In the genomic region with DNA sequence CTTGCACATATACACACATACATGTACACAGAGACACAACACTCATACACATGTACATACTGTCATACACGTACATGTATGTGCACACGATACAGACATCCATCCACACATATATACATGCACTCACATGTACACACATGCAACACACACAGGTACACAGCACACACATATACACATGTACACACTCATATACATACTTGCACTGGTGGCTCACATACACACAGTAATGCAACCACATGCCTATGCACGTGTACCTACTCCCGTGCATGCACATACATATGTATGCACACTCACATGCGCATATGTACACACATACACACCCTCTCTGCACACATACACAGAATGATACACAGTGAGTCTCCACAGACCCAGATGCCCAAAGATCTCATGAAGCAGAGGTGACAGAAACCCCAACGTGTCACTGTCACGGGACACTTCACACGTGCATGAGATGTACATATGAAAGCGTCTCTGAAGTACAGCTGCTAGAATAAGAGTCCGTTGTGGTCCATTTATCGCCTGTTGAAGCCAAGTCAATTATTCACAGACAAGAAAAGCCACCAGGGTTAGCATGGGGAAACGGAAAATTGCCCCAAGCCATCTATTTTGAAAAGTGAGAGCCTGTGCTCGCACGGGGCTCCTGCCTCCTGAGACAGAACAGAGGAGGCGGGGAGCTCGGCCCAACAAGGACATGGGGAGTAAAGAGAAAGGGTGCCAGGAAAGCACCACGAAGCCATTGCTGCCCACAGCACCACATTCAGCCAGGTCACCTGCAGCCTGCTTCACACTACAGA, we compare ENCODE assay signal across 13 cellular contexts. TPM values are rescaled to one million over a fixed set of nuclear protein-coding genes. Genes with fewer than 3 reads are reported as not detected.
A peak's percentile ranks its signal among the peaks of the same experiment; 100 is the strongest.
DNase-seq lines count a peak whose midpoint lies in the region; ATAC-seq and TF ChIP-seq lines count a peak whose summit lies in the region.
"Had no signal": no experiment of that assay in that cellular context is flagged by ENCODE, and none has a peak within 500 bp of the region (broad histone marks: within the 10 kb centered on the region; RNA-seq: fewer than 3 reads in every experiment).

No MANE protein-coding gene starts in this region.

- H3K27me3 Mint-ChIP-seq in T-helper 2 cell treated with Interferon-gamma antibody and Interleukin-4, amounts not matched to agents 5 μg/mL and 100 μg/mL, for 36 hours (ENCODE audit: low read depth) = no peaks in the 10 kb centered on the region
- H3K27me3 Mint-ChIP-seq: dendritic cell treated with granulocyte-macrophage colony-stimulating factor and Interleukin-4, amounts not matched to agents 40 ng/mL and 50 ng/mL, for 4 days had no signal

- H3K27ac ChIP-seq in spleen (peak overlapping the region; percentile 27 to 96 (median 91)), transverse colon (no peak overlapping the region)
- H3K27ac ChIP-seq: prostate gland had no signal

- H3K36me3 ChIP-seq in spleen (peaks cover 0 to 68% (median 10%) of the 10 kb centered on the region in 6 donors), transverse colon (no peaks in the 10 kb centered on the region)
- H3K36me3 ChIP-seq: prostate gland had no signal

- H3K27me3 ChIP-seq in spleen (replicated peaks in 1 of 7) = no peaks in the 10 kb centered on the region
- no peaks in the 10 kb centered on the region for H3K27me3 ChIP-seq in transverse colon

- intact Hi-C loops in spleen (cut with DNase I; ENCODE audit: low total_unique reads) = no loop called here
- intact Hi-C loops in transverse colon (cut with DNase I; ENCODE audit: low total_unique reads) = no loop called here

- H3K9me3 Mint-ChIP-seq in T-helper 2 cell treated with Interferon-gamma antibody and Interleukin-4, amounts not matched to agents 5 μg/mL and 100 μg/mL, for 36 hours = no peaks in the 10 kb centered on the region
- H3K9me3 Mint-ChIP-seq: dendritic cell treated with granulocyte-macrophage colony-stimulating factor and Interleukin-4, amounts not matched to agents 40 ng/mL and 50 ng/mL, for 4 days had no signal

- H3K4me1 ChIP-seq in spleen (peaks cover 56 to 100% (median 99%) of the 10 kb centered on the region in 6 donors), transverse colon (peaks cover 0 to 27% (median 10%) of the 10 kb centered on the region in 4 donors)

- TF ChIP-seq EP300 in transverse colon (IDR thresholded peaks at IDR 0.05; ENCODE audit: low read depth) = no peak

- H3K4me3 ChIP-seq in spleen (peak overlapping the region in 1 of 8 donors; percentile 57), transverse colon (no peak overlapping the region)
- H3K4me3 ChIP-seq: prostate gland had no signal

- peaks cover 17% of the 10 kb centered on the region for H3K4me1 Mint-ChIP-seq in T-helper 2 cell treated with Interferon-gamma antibody and Interleukin-4, amounts not matched to agents 5 μg/mL and 100 μg/mL, for 36 hours (ENCODE audit: low read depth)

- H3K27ac Mint-ChIP-seq in T-helper 2 cell treated with Interferon-gamma antibody and Interleukin-4, amounts not matched to agents 5 μg/mL and 100 μg/mL, for 36 hours = peak overlapping the region; percentile 1
- H3K27ac Mint-ChIP-seq: dendritic cell treated with granulocyte-macrophage colony-stimulating factor and Interleukin-4, amounts not matched to agents 40 ng/mL and 50 ng/mL, for 4 days had no signal

- TF ChIP-seq CTCF in spleen (IDR thresholded peaks at IDR 0.05 in 8 of 11, conservative IDR thresholded peaks at IDR 0.05 in 3 of 11) (no peak), transverse colon (IDR thresholded peaks at IDR 0.05) (no peak)

- H3K36me3 Mint-ChIP-seq in T-helper 2 cell treated with Interferon-gamma antibody and Interleukin-4, amounts not matched to agents 5 μg/mL and 100 μg/mL, for 36 hours (ENCODE audit: low read depth) = peaks cover 11% of the 10 kb centered on the region

- no peak overlapping the region for H3K4me3 Mint-ChIP-seq in T-helper 2 cell treated with Interferon-gamma antibody and Interleukin-4, amounts not matched to agents 5 μg/mL and 100 μg/mL, for 36 hours
- H3K4me3 Mint-ChIP-seq: dendritic cell treated with granulocyte-macrophage colony-stimulating factor and Interleukin-4, amounts not matched to agents 40 ng/mL and 50 ng/mL, for 4 days had no signal

- WGBS in spleen, 5 donors = 67 to 83% (median 70%) methylated on average over 17 of the region's 17 CpGs
- WGBS in transverse colon (ENCODE audit: low coverage in 1 of 2), 2 donors = 76 to 85% methylated on average over 10 to 17 of the region's 17 CpGs

- H3K9me3 ChIP-seq in spleen = no peaks in the 10 kb centered on the region
- H3K9me3 ChIP-seq in transverse colon = no peaks in the 10 kb centered on the region
- H3K9me3 ChIP-seq: prostate gland had no signal

- no peak for DNase-seq in T-helper 2 cell treated with Interferon-gamma antibody and Interleukin-4, amounts not matched to agents 5 μg/mL and 100 μg/mL, for 36 hours (ENCODE audit: low spot score)
- no peak for DNase-seq in T-helper 2 cell
- no peak for DNase-seq in spleen
- no peak for DNase-seq in AML-193 (lab: John Stamatoyannopoulos, UW)
- DNase-seq in transverse colon = no peak
- no peak for DNase-seq in stimulated activated CD4-positive, alpha-beta T cell treated with anti-CD3 and anti-CD28 coated beads, Interleukin-12 subunit alpha, Interleukin-12 subunit beta, amount 100 ng/mL, for 4 hours
- DNase-seq: 8988T; SHP77 treated with DMSO at 0.1 percent for 48 hours; stimulated activated CD8-positive, alpha-beta memory T cell treated with anti-CD3 and anti-CD28 coated beads, Interleukin-4, amount 100 ng/mL, for 48 hours had no signal

- in situ Hi-C loops in transverse colon (cut with MboI; ENCODE audit: low pct_ligation_motif_present in 1 of 4, low pct_unique_long_range_greater_than_20kb in 1 of 4, low sequenced_read_pairs in 3 of 4) = loop anchor here in 1 of 4 donors (25.0 kb wide), 1 partner anchor 138 kb away; no protein-coding TSS in a partner anchor

- ATAC-seq in HG02610 (IDR thresholded peaks at IDR 0.05; ENCODE audit: unreplicated experiment) (peak; percentile 27), HG03558 (IDR thresholded peaks at IDR 0.05; ENCODE audit: extremely low read depth, unreplicated experiment) (peak; percentile 18)

- TF ChIP-seq POLR2A in spleen (IDR thresholded peaks at IDR 0.05) (no peak), transverse colon (IDR thresholded peaks at IDR 0.05) (no peak)

RNA-seq across cellular contexts. Expression of a gene that starts 24.9 kb away (rescaled TPM):
- total RNA-seq in spleen (100 to 1,000 TPM; 126 to 322 (median 223) TPM), transverse colon (10 to 100 TPM in 3 of 4 donors, 1 to 10 TPM in 1; 10.0 to 50.5 (median 21.0) TPM)
- 100 to 1,000 TPM in 1 of 3 donors, 10 to 100 TPM in 2; 52.2 to 123 (median 94.8) TPM for polyA plus RNA-seq in spleen

RNA-seq across cellular contexts. Expression of a gene that starts 53.6 kb away (rescaled TPM):
- under 1 TPM in 3 of 7 donors, not detected in 4; 0.09 to 0.27 (median 0.18) TPM for total RNA-seq in spleen
- under 1 TPM; 0.02 to 0.06 (median 0.03) TPM for polyA plus RNA-seq in spleen
- not detected for total RNA-seq in transverse colon

Comparison
In these comparisons a context has a peak if more than half of its experiments do, and no peak if none do; other contexts are left out.
1. H3K27ac ChIP-seq: peak in spleen (8 of 8); none in transverse colon (0 of 4).